Comparison of ENCODE assay signal across 8 cellular contexts in genomic region chr22:29394931-29395581, GRCh38. TPM values are rescaled to one million over a fixed set of nuclear protein-coding genes. Genes with fewer than 3 reads are reported as not detected.
A peak's percentile ranks its signal among the peaks of the same experiment; 100 is the strongest.
DNase-seq lines count a peak whose midpoint lies in the region; ATAC-seq, FAIRE-seq and TF ChIP-seq lines count a peak whose summit lies in the region.

No MANE protein-coding gene starts in this region.

- H2AK5ac ChIP-seq in H1 (ENCODE audit: low read depth, low read length) (no peak overlapping the region), mesendoderm (ENCODE audit: low read length) (no peak overlapping the region)

- H3K4me1 ChIP-seq in H1 (replicated peaks in 1 of 4; ENCODE audit: control insufficient read depth in 3 of 4, insufficient read depth in 4 of 4, low read length in 3 of 4), result no peaks in the 10 kb centered on the region
- no peaks in the 10 kb centered on the region for H3K4me1 ChIP-seq in mesendoderm (ENCODE audit: control insufficient read depth, low read depth, low read length)

- no peaks in the 10 kb centered on the region for H3K9me3 Mint-ChIP-seq in activated CD4-positive, alpha-beta memory T cell treated with anti-CD3 and anti-CD28 coated beads for 36 hours

- CTCF ChIA-PET in activated CD4-positive, alpha-beta memory T cell treated with anti-CD3 and anti-CD28 coated beads for 36 hours (lab: Charles Lee), result interaction anchor here (0.6 to 1.8 kb wide), 5 partner anchors 14 to 130 kb away, joined by 3 to 7 read pairs (median 4); no protein-coding TSS in a partner anchor
- CTCF ChIA-PET in H1 (lab: Charles Lee; ENCODE audit: partially characterized antibody), result interaction anchor here (0.8 to 6.1 kb wide), 18 partner anchors 11 to 154 kb away, joined by 3 to 47 read pairs (median 4); no protein-coding TSS in a partner anchor

- 0 out of 2 replicates have a peak overlapping the region, but pooled peaks have one; percentile 11 for H2BK12ac ChIP-seq in H1 (ENCODE audit: low read depth, low read length)

- H3K4me3 ChIP-seq in H1 (ENCODE audit: extremely low read depth in 1 of 4, insufficient read depth in 2 of 4, low read depth in 3 of 4, low read length in 4 of 4), result no peak overlapping the region
- H3K4me3 ChIP-seq in mesendoderm (ENCODE audit: low read length), result no peak overlapping the region

- no peak overlapping the region for H3K4me2 ChIP-seq in H1 (ENCODE audit: insufficient read depth in 1 of 2, low read depth in 2 of 2, low read length in 2 of 2)
- H3K4me2 ChIP-seq in mesendoderm (ENCODE audit: low read length), result no peak overlapping the region

- H3K23ac ChIP-seq in H1 (ENCODE audit: insufficient read length), result no peak overlapping the region
- no peak overlapping the region for H3K23ac ChIP-seq in mesendoderm (ENCODE audit: low read length)

- peak; percentile 89 for FAIRE-seq in H1 (lab: Jason Lieb, UNC)

- no peaks in the 10 kb centered on the region for H3K36me3 ChIP-seq in H1 (ENCODE audit: control insufficient read depth in 2 of 4, insufficient read depth in 4 of 4, low read length in 3 of 4)
- H3K36me3 ChIP-seq in mesendoderm (ENCODE audit: control insufficient read depth, insufficient read depth, low read length), result no peaks in the 10 kb centered on the region

- H3K79me1 ChIP-seq in H1 (ENCODE audit: low read depth, low read length) (no peaks in the 10 kb centered on the region), mesendoderm (ENCODE audit: low read length) (no peaks in the 10 kb centered on the region)

- peak; percentile 18 for DNase-seq in DMS 273 treated with DMSO at 0.1 percent for 48 hours (lab: John Stamatoyannopoulos, UW)
- DNase-seq in NCI-H82 (lab: John Stamatoyannopoulos, UW), result peak; percentile 91
- DNase-seq in activated CD4-positive, alpha-beta memory T cell treated with anti-CD3 and anti-CD28 coated beads for 36 hours, result peak; percentile 77
- peak; percentile 36 to 75 for DNase-seq in H1 (ENCODE audit: low read depth in 1 of 2, low spot score in 2 of 2)
- peak; percentile 82 for DNase-seq in mesendoderm
- peak; percentile 28 to 49 for DNase-seq in stimulated activated CD8-positive, alpha-beta memory T cell treated with anti-CD3 and anti-CD28 coated beads, Interleukin-4, amount 100 ng/mL, for 1 hour (ENCODE audit: low read depth in 2 of 2, low spot score in 1 of 2)
- no peak for DNase-seq in NCI-H1048 (lab: John Stamatoyannopoulos, UW)

- peak; percentile 97 for TF ChIP-seq RAD21 in H1 (IDR thresholded peaks at IDR 0.05 in 1 of 2, conservative IDR thresholded peaks at IDR 0.05 in 1 of 2; ENCODE audit: low read depth in 2 of 2, low read length in 2 of 2)

- H2BK20ac ChIP-seq in H1 (ENCODE audit: low read length), result no peak overlapping the region

- H3K27ac ChIP-seq in H1 (ENCODE audit: low read depth, low read length) (no peak overlapping the region), mesendoderm (ENCODE audit: low read depth, low read length) (no peak overlapping the region)

- H3K9me3 ChIP-seq in H1 (ENCODE audit: insufficient read depth in 2 of 2, low read depth in 1 of 2, low read length in 1 of 2), result no peaks in the 10 kb centered on the region

- peak; percentile 84 to 97 (median 93) for TF ChIP-seq CTCF in H1 (IDR thresholded peaks at IDR 0.05; ENCODE audit: control extremely low read depth in 1 of 3, insufficient read depth in 1 of 3, low read depth in 1 of 3, low read length in 3 of 3)

- H3K27me3 Mint-ChIP-seq in activated CD4-positive, alpha-beta memory T cell treated with anti-CD3 and anti-CD28 coated beads for 36 hours, result no peaks in the 10 kb centered on the region

- no peak overlapping the region for H3K27ac Mint-ChIP-seq in activated CD4-positive, alpha-beta memory T cell treated with anti-CD3 and anti-CD28 coated beads for 36 hours

- H3K4me3 Mint-ChIP-seq in activated CD4-positive, alpha-beta memory T cell treated with anti-CD3 and anti-CD28 coated beads for 36 hours, result no peak overlapping the region

- no peak overlapping the region for H3K18ac ChIP-seq in H1 (ENCODE audit: extremely low read depth, low read length)
- H3K18ac ChIP-seq in mesendoderm (ENCODE audit: low read length), result no peak overlapping the region

- H2BK15ac ChIP-seq in H1 (ENCODE audit: low read length) (no peak overlapping the region), mesendoderm (replicated peaks; ENCODE audit: low read depth) (no peak overlapping the region)

- no peak overlapping the region for H4K5ac ChIP-seq in H1 (ENCODE audit: insufficient read length, low read depth, low read length)
- H4K5ac ChIP-seq in mesendoderm (ENCODE audit: low read length), result no peak overlapping the region

- H4K8ac ChIP-seq in H1 (ENCODE audit: extremely low read depth, insufficient read depth, low read length) (no peak overlapping the region), mesendoderm (ENCODE audit: low read depth, low read length) (no peak overlapping the region)

- peaks cover 6% of the 10 kb centered on the region for H3K4me1 Mint-ChIP-seq in activated CD4-positive, alpha-beta memory T cell treated with anti-CD3 and anti-CD28 coated beads for 36 hours (ENCODE audit: low read depth)

- no peaks in the 10 kb centered on the region for H3K23me2 ChIP-seq in H1 (ENCODE audit: low read depth, low read length)

- H2BK5ac ChIP-seq in H1 (ENCODE audit: low read depth, low read length) (0 out of 2 replicates have a peak overlapping the region, but pooled peaks have one; percentile 27), mesendoderm (ENCODE audit: low read length) (no peak overlapping the region)

- POLR2A ChIA-PET in activated CD4-positive, alpha-beta memory T cell treated with anti-CD3 and anti-CD28 coated beads for 36 hours (lab: Charles Lee), result no interaction called here
- POLR2A ChIA-PET in H1 (lab: Charles Lee; ENCODE audit: partially characterized antibody), result interaction anchor here (1.0 to 1.2 kb wide), 2 partner anchors 85 to 87 kb away, joined by 3 read pairs; partner anchors contain the start of gene NEFH

- no peaks in the 10 kb centered on the region for H4K20me1 ChIP-seq in H1 (replicated peaks in 1 of 2; ENCODE audit: control insufficient read depth in 1 of 2, insufficient read depth in 2 of 2, low read length in 2 of 2)

- no peak overlapping the region for H3K56ac ChIP-seq in H1 (replicated peaks; ENCODE audit: insufficient read length, low read depth, low read length)
- no peak overlapping the region for H3K56ac ChIP-seq in mesendoderm (ENCODE audit: low read length)

- H3K4ac ChIP-seq in H1 (replicated peaks; ENCODE audit: insufficient read length, low read depth, low read length) (no peak overlapping the region), mesendoderm (ENCODE audit: low read depth, low read length) (no peak overlapping the region)

- no peak overlapping the region for H3K9ac ChIP-seq in H1 (replicated peaks in 1 of 4; ENCODE audit: extremely low read depth in 1 of 4, low read depth in 3 of 4, low read length in 3 of 4)
- no peak overlapping the region for H3K9ac ChIP-seq in mesendoderm (ENCODE audit: low read length)

- intact Hi-C loops in activated CD4-positive, alpha-beta memory T cell treated with anti-CD3 and anti-CD28 coated beads for 36 hours (cut with micrococcal nuclease), result no loop called here

- H3K79me2 ChIP-seq in H1 (ENCODE audit: control insufficient read depth in 1 of 2, insufficient read depth in 2 of 2, low read length in 2 of 2) (no peaks in the 10 kb centered on the region), mesendoderm (ENCODE audit: control insufficient read depth, insufficient read depth, low read length) (no peaks in the 10 kb centered on the region)

- H4K91ac ChIP-seq in H1 (replicated peaks; ENCODE audit: insufficient read length, low read length), result no peak overlapping the region

- H3K27me3 ChIP-seq in H1 (replicated peaks in 1 of 4; ENCODE audit: control insufficient read depth in 3 of 4, extremely low read depth in 1 of 4, insufficient read depth in 3 of 4, low read length in 3 of 4), result no peaks in the 10 kb centered on the region
- H3K27me3 ChIP-seq in mesendoderm (ENCODE audit: insufficient read depth, low read length, poor library complexity), result no peaks in the 10 kb centered on the region

- peak; percentile 59 for ATAC-seq in HG03460 (IDR thresholded peaks at IDR 0.05; ENCODE audit: unreplicated experiment)

- H2AFZ ChIP-seq in H1 (ENCODE audit: low read length), result peak overlapping the region; percentile 81; the same call in 1 of the 2 replicates

- no peaks in the 10 kb centered on the region for H3K36me3 Mint-ChIP-seq in activated CD4-positive, alpha-beta memory T cell treated with anti-CD3 and anti-CD28 coated beads for 36 hours

- TF ChIP-seq EP300 in H1 (IDR thresholded peaks at IDR 0.05; ENCODE audit: borderline replicate concordance in 1 of 2, low read depth in 2 of 2, low read length in 2 of 2), result no peak

- H3K14ac ChIP-seq in H1 (ENCODE audit: insufficient read length), result no peak overlapping the region

- H2BK120ac ChIP-seq in H1 (replicated peaks; ENCODE audit: low read depth, low read length) (no peak overlapping the region), mesendoderm (ENCODE audit: low read depth, low read length) (no peak overlapping the region)

- 17% methylated on average over 10 of the region's 10 CpGs; no CpG with 5 or more reads in 1 of the 2 experiments for WGBS in H1 (ENCODE audit: extremely low coverage in 1 of 2, insufficient coverage in 1 of 2, insufficient read length in 1 of 2, insufficient replicate concordance in 2 of 2, low coverage in 1 of 2, low lambda C conversion rate in 2 of 2, missing lambda C conversion rate in 1 of 2), 2 experiments
- WGBS in mesendoderm (ENCODE audit: extremely low coverage, insufficient coverage, low lambda C conversion rate), result no CpG with 5 or more reads among the region's 10 CpGs

- no peak for TF ChIP-seq POLR2A in H1 (IDR thresholded peaks at IDR 0.05; ENCODE audit: control extremely low read depth in 1 of 2, low read depth in 2 of 2, low read length in 2 of 2)

RNA-seq across cellular contexts. Expression of gene AP1B1, which starts 6.7 kb away (rescaled TPM):
- total RNA-seq in activated CD4-positive, alpha-beta memory T cell treated with anti-CD3 and anti-CD28 coated beads for 36 hours, result 10 to 100 TPM; 59.9 to 65.2 TPM
- 63.5 and 64.2 TPM in 2 replicates for total RNA-seq in H1 (2021; fragmentation: NEBNext Ultra II Directional; extraction: Animal tissue kit (Norgen Biotek cat#: 25700))
- polyA plus RNA-seq in H1 (2011; rRNA removed), result 86.8 and 137 TPM in 2 replicates
- 55.7 TPM for polyA plus RNA-seq in H1 (2011; cell fraction: cytosol; rRNA removed)
- polyA plus RNA-seq in H1 (2011; cell fraction: nucleus; rRNA removed), result 105 TPM
- polyA plus RNA-seq in H1 (2012, experiment 1 of 2), result 46.9 to 68.6 TPM (median 62.0 TPM) in 4 replicates
- polyA plus RNA-seq in H1 (2012, experiment 2 of 2), result 57.3 TPM
- 35.3 TPM for polyA plus RNA-seq in H1 (2013, experiment 1 of 2)
- polyA plus RNA-seq in H1 (2013, experiment 2 of 2), result 32.6 TPM
- polyA minus RNA-seq in H1 (2011; rRNA and poly(A)+ RNA removed), result 129 and 144 TPM in 2 replicates
- polyA minus RNA-seq in H1 (2011; cell fraction: cytosol; rRNA and poly(A)+ RNA removed), result 61.7 TPM
- 48.3 TPM for polyA minus RNA-seq in H1 (2011; cell fraction: nucleus; rRNA and poly(A)+ RNA removed)
- 39.0 TPM for polyA plus RNA-seq in mesendoderm (2013, experiment 1 of 2)
- polyA plus RNA-seq in mesendoderm (2013, experiment 2 of 2), result 39.3 TPM

RNA-seq across cellular contexts. Expression of gene RFPL1, which starts 43.3 kb away (rescaled TPM):
- not detected for total RNA-seq in activated CD4-positive, alpha-beta memory T cell treated with anti-CD3 and anti-CD28 coated beads for 36 hours
- total RNA-seq in H1 (2021; fragmentation: NEBNext Ultra II Directional; extraction: Animal tissue kit (Norgen Biotek cat#: 25700)), result not detected in 2 replicates
- polyA plus RNA-seq in H1 (2011; rRNA removed), result not detected in 2 replicates
- not detected for polyA plus RNA-seq in H1 (2011; cell fraction: cytosol; rRNA removed)
- not detected for polyA plus RNA-seq in H1 (2011; cell fraction: nucleus; rRNA removed)
- 0.31 TPM in 1 of 4 replicates, not detected in the others for polyA plus RNA-seq in H1 (2012, experiment 1 of 2)
- not detected for polyA plus RNA-seq in H1 (2012, experiment 2 of 2)
- polyA plus RNA-seq in H1 (2013, experiment 1 of 2), result not detected
- not detected for polyA plus RNA-seq in H1 (2013, experiment 2 of 2)
- polyA minus RNA-seq in H1 (2011; rRNA and poly(A)+ RNA removed), result not detected in 2 replicates
- not detected for polyA minus RNA-seq in H1 (2011; cell fraction: cytosol; rRNA and poly(A)+ RNA removed)
- not detected for polyA minus RNA-seq in H1 (2011; cell fraction: nucleus; rRNA and poly(A)+ RNA removed)
- not detected for polyA plus RNA-seq in mesendoderm (2013, experiment 1 of 2)
- not detected for polyA plus RNA-seq in mesendoderm (2013, experiment 2 of 2)
